In genomic region chr15:58065445-58066041, GRCh38 we compare ENCODE assay signal across 8 cellular contexts. TPM values are rescaled to one million over a fixed set of nuclear protein-coding genes. Genes with fewer than 3 reads are reported as not detected.
DNase-seq lines count a peak whose midpoint lies in the region; ATAC-seq, FAIRE-seq and TF ChIP-seq lines count a peak whose summit lies in the region.

TSS of gene ALDH1A2 (minus strand) at chr15:58065711. CDS start at chr15:58065650, 61 bp downstream.

- intact Hi-C loops in endothelial cell of umbilical vein (cut with micrococcal nuclease), result loop anchor here (1.0 to 10.0 kb wide), 7 partner anchors 23 to 721 kb away; no protein-coding TSS in a partner anchor
- intact Hi-C loops in upper lobe of right lung (cut with DNase I), result no loop called here

- CTCF ChIA-PET in BJ (lab: Yijun Ruan, JAX) (interaction anchor here (0.6 to 8.7 kb wide), 25 partner anchors 10 to 764 kb away, joined by 3 to 221 read pairs (median 6); no protein-coding TSS in a partner anchor), RWPE1 (lab: Yijun Ruan, JAX) (interaction anchor here (0.6 to 3.5 kb wide), 21 partner anchors 9 to 618 kb away, joined by 3 to 38 read pairs (median 4); no protein-coding TSS in a partner anchor), endothelial cell of umbilical vein (lab: Charles Lee) (interaction anchor here (0.8 to 12.9 kb wide), 26 partner anchors 12 to 537 kb away, joined by 3 to 636 read pairs (median 6); partner anchors contain the start of gene POLR2M)

- H3K27me3 ChIP-seq in BJ (ENCODE audit: control insufficient read depth, insufficient read depth, low read length) (peaks cover 19% of the 10 kb centered on the region), endothelial cell of umbilical vein (ENCODE audit: control insufficient read depth in 2 of 2, insufficient read depth in 2 of 2, low read length in 2 of 2) (no peaks in the 10 kb centered on the region), muscle layer of colon (ENCODE audit: control insufficient read depth in 1 of 2, insufficient read depth in 2 of 2, low read length in 2 of 2) (peaks cover 30 to 41% of the 10 kb centered on the region in 2 donors), upper lobe of right lung (peaks cover 76% of the 10 kb centered on the region)

- H2AFZ ChIP-seq in endothelial cell of umbilical vein (ENCODE audit: low read depth, low read length), result peak within 1 kb of the TSS; percentile 85

- no peaks in the 10 kb centered on the region for H4K20me1 ChIP-seq in endothelial cell of umbilical vein (replicated peaks; ENCODE audit: control insufficient read depth, extremely low read depth, insufficient read depth, low read length)

- dilution Hi-C loops in endothelial cell of umbilical vein (cut with MboI; ENCODE audit: extremely low pct_ligation_motif_present, low sequenced_read_pairs), result loop anchor here (25.0 kb wide), 1 partner anchor 203 kb away; no protein-coding TSS in a partner anchor

- H3K9ac ChIP-seq in endothelial cell of umbilical vein (replicated peaks; ENCODE audit: extremely low read depth, insufficient read depth, low read length) (peak within 1 kb of the TSS; percentile 79), muscle layer of colon (ENCODE audit: low read length) (no peak within 1 kb of the TSS)

- peaks cover 24% of the 10 kb centered on the region for H3K79me2 ChIP-seq in endothelial cell of umbilical vein (ENCODE audit: control insufficient read depth, insufficient read depth, low read length)

- H3K36me3 ChIP-seq in BJ (ENCODE audit: control insufficient read depth, insufficient read depth, low read length), result no peaks in the 10 kb centered on the region
- H3K36me3 ChIP-seq in endothelial cell of umbilical vein (ENCODE audit: control insufficient read depth in 2 of 2, extremely low read depth in 1 of 2, insufficient read depth in 2 of 2, low read length in 2 of 2), result no peaks in the 10 kb centered on the region
- no peaks in the 10 kb centered on the region for H3K36me3 ChIP-seq in muscle layer of colon (ENCODE audit: insufficient read depth, low read length)
- H3K36me3 ChIP-seq in upper lobe of right lung, result no peaks in the 10 kb centered on the region

- H3K27ac ChIP-seq in RWPE1 (no peak within 1 kb of the TSS), endothelial cell of umbilical vein (ENCODE audit: insufficient read depth, low read depth, low read length) (peak within 1 kb of the TSS; percentile 70), muscle layer of colon (ENCODE audit: low read depth, low read length) (no peak within 1 kb of the TSS), upper lobe of right lung (no peak within 1 kb of the TSS)

- no peak for TF ChIP-seq POLR2A in endothelial cell of umbilical vein (IDR thresholded peaks at IDR 0.05; ENCODE audit: low read depth, low read length)

- no peaks in the 10 kb centered on the region for H3K9me1 ChIP-seq in endothelial cell of umbilical vein (replicated peaks; ENCODE audit: control insufficient read depth, extremely low read depth, insufficient read depth, low read length)

- BruUV-seq in endothelial cell of umbilical vein (replicated peaks; lab: Mats Ljungman, UMichigan), result no TSS peak

- ATAC-seq in upper lobe of right lung, result peak; percentile 77

- DNase-seq in BJ (ENCODE audit: low read depth), result no peak
- DNase-seq in RWPE1 (ENCODE audit: low spot score), result peak; percentile 8
- peak; percentile 72 for DNase-seq in endothelial cell of umbilical vein (ENCODE audit: low read depth, low spot score)
- DNase-seq in upper lobe of right lung, result peak; percentile 76
- DNase-seq in AG20443 (ENCODE audit: low spot score), result no peak
- DNase-seq in SK-N-DZ (ENCODE audit: low spot score), result no peak
- no peak for DNase-seq in inferior parietal cortex (ENCODE audit: extremely low spot score)

- FAIRE-seq in endothelial cell of umbilical vein (lab: Jason Lieb, UNC), result no peak

- H3K9me3 ChIP-seq in endothelial cell of umbilical vein (replicated peaks; ENCODE audit: control insufficient read depth, insufficient read depth, low read length), result no peaks in the 10 kb centered on the region
- H3K9me3 ChIP-seq in muscle layer of colon (ENCODE audit: low read length), result no peaks in the 10 kb centered on the region
- no peaks in the 10 kb centered on the region for H3K9me3 ChIP-seq in upper lobe of right lung

- TF ChIP-seq CTCF in BJ (IDR thresholded peaks at IDR 0.05; ENCODE audit: insufficient read depth, low read depth, low read length), result no peak
- TF ChIP-seq CTCF in RWPE1 (conservative IDR thresholded peaks at IDR 0.05; ENCODE audit: low read depth), result no peak
- TF ChIP-seq CTCF in endothelial cell of umbilical vein (IDR thresholded peaks at IDR 0.05; ENCODE audit: extremely low read depth in 1 of 2, insufficient read depth in 1 of 2, low read depth in 1 of 2, low read length in 2 of 2), result no peak
- no peak for TF ChIP-seq CTCF in upper lobe of right lung (IDR thresholded peaks at IDR 0.05)

- H3K4me1 ChIP-seq in endothelial cell of umbilical vein (ENCODE audit: control insufficient read depth, extremely low read depth, insufficient read depth, low read length), result peaks cover 20% of the 10 kb centered on the region
- H3K4me1 ChIP-seq in muscle layer of colon (ENCODE audit: insufficient read depth, low read length), result no peaks in the 10 kb centered on the region
- H3K4me1 ChIP-seq in upper lobe of right lung, result peaks cover 10% of the 10 kb centered on the region

- H3K4me2 ChIP-seq in endothelial cell of umbilical vein (ENCODE audit: insufficient read depth, low read length), result peak within 1 kb of the TSS; percentile 100

- H3K4me3 ChIP-seq in BJ (ENCODE audit: low read depth, low read length) (peak within 1 kb of the TSS; percentile 33), endothelial cell of umbilical vein (replicated peaks in 1 of 3; ENCODE audit: insufficient read depth in 1 of 3, low read depth in 1 of 3, low read length in 3 of 3) (peak within 1 kb of the TSS; percentile 61 to 92 (median 80)), muscle layer of colon (ENCODE audit: low read depth in 1 of 2, low read length in 2 of 2) (peak within 1 kb of the TSS; percentile 27 to 50), upper lobe of right lung (peak within 1 kb of the TSS; percentile 53)

- POLR2A ChIA-PET in BJ (lab: Charles Lee), result no interaction called here
- POLR2A ChIA-PET in RWPE1 (lab: Yijun Ruan, JAX; ENCODE audit: low non-redundant PET), result no interaction called here
- POLR2A ChIA-PET in endothelial cell of umbilical vein (lab: Charles Lee), result no interaction called here

TF ChIP-seq in endothelial cell of umbilical vein, 7 proteins besides CTCF, POLR2A, EP300 and RAD21:
- TF ChIP-seq POLR2AphosphoS5 (IDR thresholded peaks at IDR 0.05; ENCODE audit: insufficient read depth, low read depth, low read length), result no peak

RNA-seq across cellular contexts. Expression of gene ALDH1A2, which starts in this region (rescaled TPM):
- polyA plus RNA-seq in BJ (2011; rRNA removed), result 0.29 and 0.50 TPM in 2 replicates
- polyA minus RNA-seq in BJ (2011; rRNA and poly(A)+ RNA removed), result not detected in 2 replicates
- total RNA-seq in endothelial cell of umbilical vein, result 11.7 and 34.9 TPM in 2 replicates
- polyA plus RNA-seq in endothelial cell of umbilical vein, result 14.8 and 16.3 TPM in 2 replicates
- 16.9 and 19.0 TPM in 2 replicates for polyA plus RNA-seq in endothelial cell of umbilical vein (2011; cell fraction: cytosol; rRNA removed)
- 20.0 and 21.5 TPM in 2 replicates for polyA plus RNA-seq in endothelial cell of umbilical vein (2011; cell fraction: nucleus; rRNA removed)
- polyA plus RNA-seq in endothelial cell of umbilical vein (2012), result 7.6 and 27.2 TPM in 2 replicates
- polyA minus RNA-seq in endothelial cell of umbilical vein, result 26.4 and 32.6 TPM in 2 replicates
- not detected for polyA minus RNA-seq in endothelial cell of umbilical vein (2011; cell fraction: cytosol; rRNA and poly(A)+ RNA removed)
- polyA minus RNA-seq in endothelial cell of umbilical vein (2011; cell fraction: nucleus; rRNA and poly(A)+ RNA removed), result 18.4 and 19.8 TPM in 2 replicates
- total RNA-seq in upper lobe of right lung, result 27.3 TPM
- polyA plus RNA-seq in SK-N-DZ (2014; cell fraction: cytosol; rRNA removed), result not detected in 2 replicates
- polyA plus RNA-seq in SK-N-DZ (2014; cell fraction: nucleus; rRNA removed), result not detected in 2 replicates

Comparison
In these comparisons a context has a peak if more than half of its experiments do, and no peak if none do; other contexts are left out.
1. DNase-seq: peak in RWPE1 (single experiment), endothelial cell of umbilical vein (single experiment) and upper lobe of right lung (single experiment); none in BJ (single experiment), AG20443 (single experiment), SK-N-DZ (single experiment) and inferior parietal cortex (single experiment).
2. Peak in every context shown above with its lines, with median percentiles within 50 percentile points of each other: H3K4me3 ChIP-seq.